In the genomic region with DNA sequence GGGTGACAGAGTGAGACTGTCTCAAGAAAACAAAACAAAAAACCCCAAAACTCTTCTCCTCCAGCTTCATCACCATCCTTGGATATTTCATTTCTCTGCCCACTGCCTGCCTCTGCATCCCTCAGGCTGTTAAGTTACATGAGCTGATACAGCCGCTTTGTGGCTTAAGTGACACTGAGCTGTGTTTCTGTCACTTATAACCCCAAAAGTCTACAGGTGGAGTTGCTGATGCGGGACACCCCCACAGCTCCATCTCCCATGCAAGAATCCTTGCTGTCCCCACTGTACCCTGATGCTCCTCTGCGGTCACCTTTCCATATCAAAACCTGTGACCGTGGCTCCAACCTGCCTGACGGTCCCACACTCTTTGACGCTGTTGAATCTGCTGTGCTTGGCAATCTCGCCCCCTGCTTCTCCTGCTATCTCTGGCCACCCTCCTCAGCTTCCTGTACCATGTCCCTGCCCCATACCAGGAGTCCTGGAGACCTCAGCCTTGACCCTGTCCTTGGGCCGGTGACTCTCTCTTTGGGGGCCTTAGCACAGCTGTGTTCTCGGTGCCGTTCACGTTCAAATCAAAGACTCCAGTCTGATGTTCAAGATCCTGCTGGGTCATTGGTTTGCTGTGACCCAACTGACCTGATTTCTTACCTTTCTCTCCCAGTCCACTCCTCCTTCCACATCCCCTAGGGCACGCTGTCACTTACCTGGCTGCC, we compare ENCODE assay signal across 1 cellular context.
TF ChIP-seq lines count a peak whose summit lies in the region.

No MANE protein-coding gene starts in this region.

TF ChIP-seq in H1, 55 proteins besides CTCF, POLR2A, EP300 and RAD21:
- TF ChIP-seq BRCA1 (IDR thresholded peaks at IDR 0.05; ENCODE audit: low read depth, low read length): no peak
- no peak for TF ChIP-seq SP2 (IDR thresholded peaks at IDR 0.05; ENCODE audit: low read length)
- TF ChIP-seq, protein P1, sequence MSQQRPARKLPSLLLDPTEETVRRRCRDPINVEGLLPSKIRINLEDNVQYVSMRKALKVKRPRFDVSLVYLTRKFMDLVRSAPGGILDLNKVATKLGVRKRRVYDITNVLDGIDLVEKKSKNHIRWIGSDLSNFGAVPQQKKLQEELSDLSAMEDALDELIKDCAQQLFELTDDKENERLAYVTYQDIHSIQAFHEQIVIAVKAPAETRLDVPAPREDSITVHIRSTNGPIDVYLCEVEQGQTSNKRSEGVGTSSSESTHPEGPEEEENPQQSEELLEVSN (IDR thresholded peaks at IDR 0.05): no peak
- TF ChIP-seq, protein P2, sequence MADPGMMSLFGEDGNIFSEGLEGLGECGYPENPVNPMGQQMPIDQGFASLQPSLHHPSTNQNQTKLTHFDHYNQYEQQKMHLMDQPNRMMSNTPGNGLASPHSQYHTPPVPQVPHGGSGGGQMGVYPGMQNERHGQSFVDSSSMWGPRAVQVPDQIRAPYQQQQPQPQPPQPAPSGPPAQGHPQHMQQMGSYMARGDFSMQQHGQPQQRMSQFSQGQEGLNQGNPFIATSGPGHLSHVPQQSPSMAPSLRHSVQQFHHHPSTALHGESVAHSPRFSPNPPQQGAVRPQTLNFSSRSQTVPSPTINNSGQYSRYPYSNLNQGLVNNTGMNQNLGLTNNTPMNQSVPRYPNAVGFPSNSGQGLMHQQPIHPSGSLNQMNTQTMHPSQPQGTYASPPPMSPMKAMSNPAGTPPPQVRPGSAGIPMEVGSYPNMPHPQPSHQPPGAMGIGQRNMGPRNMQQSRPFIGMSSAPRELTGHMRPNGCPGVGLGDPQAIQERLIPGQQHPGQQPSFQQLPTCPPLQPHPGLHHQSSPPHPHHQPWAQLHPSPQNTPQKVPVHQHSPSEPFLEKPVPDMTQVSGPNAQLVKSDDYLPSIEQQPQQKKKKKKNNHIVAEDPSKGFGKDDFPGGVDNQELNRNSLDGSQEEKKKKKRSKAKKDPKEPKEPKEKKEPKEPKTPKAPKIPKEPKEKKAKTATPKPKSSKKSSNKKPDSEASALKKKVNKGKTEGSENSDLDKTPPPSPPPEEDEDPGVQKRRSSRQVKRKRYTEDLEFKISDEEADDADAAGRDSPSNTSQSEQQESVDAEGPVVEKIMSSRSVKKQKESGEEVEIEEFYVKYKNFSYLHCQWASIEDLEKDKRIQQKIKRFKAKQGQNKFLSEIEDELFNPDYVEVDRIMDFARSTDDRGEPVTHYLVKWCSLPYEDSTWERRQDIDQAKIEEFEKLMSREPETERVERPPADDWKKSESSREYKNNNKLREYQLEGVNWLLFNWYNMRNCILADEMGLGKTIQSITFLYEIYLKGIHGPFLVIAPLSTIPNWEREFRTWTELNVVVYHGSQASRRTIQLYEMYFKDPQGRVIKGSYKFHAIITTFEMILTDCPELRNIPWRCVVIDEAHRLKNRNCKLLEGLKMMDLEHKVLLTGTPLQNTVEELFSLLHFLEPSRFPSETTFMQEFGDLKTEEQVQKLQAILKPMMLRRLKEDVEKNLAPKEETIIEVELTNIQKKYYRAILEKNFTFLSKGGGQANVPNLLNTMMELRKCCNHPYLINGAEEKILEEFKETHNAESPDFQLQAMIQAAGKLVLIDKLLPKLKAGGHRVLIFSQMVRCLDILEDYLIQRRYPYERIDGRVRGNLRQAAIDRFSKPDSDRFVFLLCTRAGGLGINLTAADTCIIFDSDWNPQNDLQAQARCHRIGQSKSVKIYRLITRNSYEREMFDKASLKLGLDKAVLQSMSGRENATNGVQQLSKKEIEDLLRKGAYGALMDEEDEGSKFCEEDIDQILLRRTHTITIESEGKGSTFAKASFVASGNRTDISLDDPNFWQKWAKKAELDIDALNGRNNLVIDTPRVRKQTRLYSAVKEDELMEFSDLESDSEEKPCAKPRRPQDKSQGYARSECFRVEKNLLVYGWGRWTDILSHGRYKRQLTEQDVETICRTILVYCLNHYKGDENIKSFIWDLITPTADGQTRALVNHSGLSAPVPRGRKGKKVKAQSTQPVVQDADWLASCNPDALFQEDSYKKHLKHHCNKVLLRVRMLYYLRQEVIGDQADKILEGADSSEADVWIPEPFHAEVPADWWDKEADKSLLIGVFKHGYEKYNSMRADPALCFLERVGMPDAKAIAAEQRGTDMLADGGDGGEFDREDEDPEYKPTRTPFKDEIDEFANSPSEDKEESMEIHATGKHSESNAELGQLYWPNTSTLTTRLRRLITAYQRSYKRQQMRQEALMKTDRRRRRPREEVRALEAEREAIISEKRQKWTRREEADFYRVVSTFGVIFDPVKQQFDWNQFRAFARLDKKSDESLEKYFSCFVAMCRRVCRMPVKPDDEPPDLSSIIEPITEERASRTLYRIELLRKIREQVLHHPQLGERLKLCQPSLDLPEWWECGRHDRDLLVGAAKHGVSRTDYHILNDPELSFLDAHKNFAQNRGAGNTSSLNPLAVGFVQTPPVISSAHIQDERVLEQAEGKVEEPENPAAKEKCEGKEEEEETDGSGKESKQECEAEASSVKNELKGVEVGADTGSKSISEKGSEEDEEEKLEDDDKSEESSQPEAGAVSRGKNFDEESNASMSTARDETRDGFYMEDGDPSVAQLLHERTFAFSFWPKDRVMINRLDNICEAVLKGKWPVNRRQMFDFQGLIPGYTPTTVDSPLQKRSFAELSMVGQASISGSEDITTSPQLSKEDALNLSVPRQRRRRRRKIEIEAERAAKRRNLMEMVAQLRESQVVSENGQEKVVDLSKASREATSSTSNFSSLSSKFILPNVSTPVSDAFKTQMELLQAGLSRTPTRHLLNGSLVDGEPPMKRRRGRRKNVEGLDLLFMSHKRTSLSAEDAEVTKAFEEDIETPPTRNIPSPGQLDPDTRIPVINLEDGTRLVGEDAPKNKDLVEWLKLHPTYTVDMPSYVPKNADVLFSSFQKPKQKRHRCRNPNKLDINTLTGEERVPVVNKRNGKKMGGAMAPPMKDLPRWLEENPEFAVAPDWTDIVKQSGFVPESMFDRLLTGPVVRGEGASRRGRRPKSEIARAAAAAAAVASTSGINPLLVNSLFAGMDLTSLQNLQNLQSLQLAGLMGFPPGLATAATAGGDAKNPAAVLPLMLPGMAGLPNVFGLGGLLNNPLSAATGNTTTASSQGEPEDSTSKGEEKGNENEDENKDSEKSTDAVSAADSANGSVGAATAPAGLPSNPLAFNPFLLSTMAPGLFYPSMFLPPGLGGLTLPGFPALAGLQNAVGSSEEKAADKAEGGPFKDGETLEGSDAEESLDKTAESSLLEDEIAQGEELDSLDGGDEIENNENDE (IDR thresholded peaks at IDR 0.05; ENCODE audit: insufficient replicate concordance, low read length): no peak
- TF ChIP-seq KDM1A (IDR thresholded peaks at IDR 0.05; ENCODE audit: borderline replicate concordance, low read length): no peak
